In the genomic region with DNA sequence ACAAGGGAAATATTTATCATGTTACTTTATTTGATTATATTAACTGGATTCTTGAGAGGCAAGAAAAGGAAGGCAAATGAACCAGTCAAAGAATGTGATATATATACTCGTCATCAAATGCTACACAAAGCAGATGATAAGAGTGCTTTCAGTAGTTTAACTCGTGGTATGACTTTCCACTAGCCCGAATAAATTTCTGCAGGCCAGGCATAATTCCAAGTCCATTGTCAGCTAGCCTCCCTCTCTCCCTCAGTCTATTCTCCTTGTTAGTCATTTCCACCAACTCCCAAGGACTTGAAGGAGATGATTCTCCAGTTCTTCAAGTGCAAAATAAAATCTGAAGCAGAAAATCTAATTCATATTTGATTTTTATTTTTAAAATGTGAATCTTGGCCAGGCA, we compare ENCODE assay signal across 16 cellular contexts.
DNase-seq lines count a peak whose midpoint lies in the region; ATAC-seq and TF ChIP-seq lines count a peak whose summit lies in the region.
"Had no signal": no experiment of that assay in that cellular context is flagged by ENCODE, and none has a peak within 500 bp of the region (broad histone marks: within the 10 kb centered on the region; RNA-seq: fewer than 3 reads in every experiment).

No MANE protein-coding gene starts in this region.

- CTCF ChIA-PET in IMR-90 (lab: Yijun Ruan, JAX), result no interaction called here
- CTCF ChIA-PET in CD8-positive, alpha-beta memory T cell (lab: Charles Lee), result no interaction called here

- dilution Hi-C loops in IMR-90 (cut with HindIII; ENCODE audit: low sequenced_read_pairs, unreplicated experiment), result no loop called here

- no peak overlapping the region for H2BK120ac ChIP-seq in IMR-90 (ENCODE audit: low read depth, low read length)

- no peak overlapping the region for H3K56ac ChIP-seq in IMR-90 (ENCODE audit: extremely low read depth, insufficient read depth, low read length)

- no peak overlapping the region for H2AK5ac ChIP-seq in IMR-90 (ENCODE audit: low read depth, low read length)

- H3K14ac ChIP-seq in IMR-90 (replicated peaks; ENCODE audit: low read depth, low read length), result no peak overlapping the region

- peaks cover 3% of the 10 kb centered on the region in 2 donors for H3K27me3 Mint-ChIP-seq in CD8-positive, alpha-beta memory T cell

- peak; percentile 86 for ATAC-seq in IMR-90 (ENCODE audit: low read depth)
- no peak for ATAC-seq in Right ventricle myocardium inferior

- H2BK5ac ChIP-seq in IMR-90 (ENCODE audit: low read depth, low read length, poor library complexity, severe bottlenecking), result no peak overlapping the region

- no peaks in the 10 kb centered on the region for H3K27me3 ChIP-seq in IMR-90 (ENCODE audit: control insufficient read depth, insufficient read depth, low read length)
- no peaks in the 10 kb centered on the region for H3K27me3 ChIP-seq in CD8-positive, alpha-beta memory T cell (ENCODE audit: insufficient read depth, low read length, poor library complexity, severe bottlenecking)

- no peak overlapping the region for H3K4ac ChIP-seq in IMR-90 (ENCODE audit: low read depth, low read length)

- H3K36me3 Mint-ChIP-seq in CD8-positive, alpha-beta memory T cell, result no peaks in the 10 kb centered on the region
- H3K36me3 Mint-ChIP-seq: IgD-negative memory B cell had no signal

- H3K18ac ChIP-seq in IMR-90 (ENCODE audit: low read depth, low read length), result no peak overlapping the region

- no peak overlapping the region for H4K8ac ChIP-seq in IMR-90 (ENCODE audit: low read depth in 2 of 2, low read length in 2 of 2)

- H2AK9ac ChIP-seq in IMR-90 (replicated peaks; ENCODE audit: low read depth, low read length, poor library complexity), result no peak overlapping the region

- no peaks in the 10 kb centered on the region for H4K20me1 ChIP-seq in IMR-90 (ENCODE audit: insufficient read depth, low read length)

- POLR2A ChIA-PET in IMR-90 (lab: Charles Lee; ENCODE audit: unreplicated experiment), result no interaction called here
- POLR2A ChIA-PET in CD8-positive, alpha-beta memory T cell (lab: Charles Lee), result no interaction called here

- in situ Hi-C loops in IMR-90 (cut with MboI; ENCODE audit: low sequenced_read_pairs), result no loop called here
- in situ Hi-C loops in astrocyte of the spinal cord (cut with HindIII; ENCODE audit: low sequenced_read_pairs), result no loop called here

- no peak overlapping the region for H2BK15ac ChIP-seq in IMR-90 (ENCODE audit: low read depth, low read length)

- 0 out of 2 replicates have a peak, but pooled peaks cover 1% of the 10 kb centered on the region for H3K4me1 ChIP-seq in IMR-90 (ENCODE audit: control insufficient read depth, insufficient read depth, low read length)
- no peaks in the 10 kb centered on the region for H3K4me1 ChIP-seq in CD8-positive, alpha-beta memory T cell (ENCODE audit: insufficient read depth, low read length)

- no TSS peak for BruUV-seq in IMR-90 (replicated peaks; lab: Mats Ljungman, UMichigan)

- no peaks in the 10 kb centered on the region for H3K4me1 Mint-ChIP-seq in CD8-positive, alpha-beta memory T cell
- H3K4me1 Mint-ChIP-seq: IgD-negative memory B cell had no signal

- DNase-seq in IMR-90 (peak; percentile 67), astrocyte of the spinal cord (ENCODE audit: low read depth, low spot score) (peak; percentile 39), iris pigment epithelial cell (ENCODE audit: low read depth) (peak; percentile 45), C1 segment of cervical spinal cord (lab: John Stamatoyannopoulos, UW) (no peak), Right ventricle myocardium inferior (ENCODE audit: missing footprints) (no peak), lower leg skin (ENCODE audit: low spot score in 2 of 2) (no peak)
- no peak for DNase-seq in CD8-positive, alpha-beta memory T cell
- DNase-seq: GDM1, NCI-H1105, NCI-H2029 treated with DMSO at 0.1 percent for 48 hours, NCI-H345, NCI-H524, NCI-H774, OCI-M1 had no signal

- no peak for TF ChIP-seq RAD21 in IMR-90 (IDR thresholded peaks at IDR 0.05; ENCODE audit: low read length)

- H2AFZ ChIP-seq in IMR-90 (replicated peaks; ENCODE audit: low read length, poor library complexity), result no peak overlapping the region

- no peak overlapping the region for H3K23ac ChIP-seq in IMR-90 (ENCODE audit: low read depth, low read length)

- no peak overlapping the region for H3K27ac ChIP-seq in IMR-90 (ENCODE audit: insufficient read depth, low read length)
- no peak overlapping the region for H3K27ac ChIP-seq in CD8-positive, alpha-beta memory T cell (ENCODE audit: low read depth, low read length)
- H3K27ac ChIP-seq: C4-2B had no signal

- no CpG with 5 or more reads among the region's 3 CpGs for WGBS in IMR-90 (ENCODE audit: extremely low coverage in 2 of 2, insufficient read length in 1 of 2), 2 experiments
- WGBS in lower leg skin, 2 donors, result 59 to 66% methylated on average over 3 of the region's 3 CpGs

- H3K79me1 ChIP-seq in IMR-90 (ENCODE audit: low read depth in 1 of 2, low read length in 2 of 2), result no peaks in the 10 kb centered on the region

- TF ChIP-seq POLR2A in IMR-90 (IDR thresholded peaks at IDR 0.05; ENCODE audit: low read depth, low read length), result no peak
- TF ChIP-seq POLR2A in lower leg skin (IDR thresholded peaks at IDR 0.05), result no peak

- intact Hi-C loops in IMR-90 (cut with micrococcal nuclease), result no loop called here
- intact Hi-C loops in Right ventricle myocardium inferior (cut with DNase I), result no loop called here
- intact Hi-C loops in lower leg skin (cut with DNase I; ENCODE audit: low total_unique reads), result no loop called here

- peaks cover 22% of the 10 kb centered on the region for H3K36me3 ChIP-seq in IMR-90 (ENCODE audit: control insufficient read depth, insufficient read depth, low read length)
- no peaks in the 10 kb centered on the region for H3K36me3 ChIP-seq in CD8-positive, alpha-beta memory T cell (ENCODE audit: insufficient read depth, low read length)

- no peak overlapping the region for H3K27ac Mint-ChIP-seq in CD8-positive, alpha-beta memory T cell
- H3K27ac Mint-ChIP-seq: IgD-negative memory B cell had no signal

- H3K4me2 ChIP-seq in IMR-90 (ENCODE audit: low read depth, low read length), result no peak overlapping the region

- no peak for TF ChIP-seq CTCF in IMR-90 (conservative IDR thresholded peaks at IDR 0.05; ENCODE audit: low read depth, low read length)
- no peak for TF ChIP-seq CTCF in astrocyte of the spinal cord (IDR thresholded peaks at IDR 0.05; ENCODE audit: low read depth, low read length)
- TF ChIP-seq CTCF in lower leg skin (IDR thresholded peaks at IDR 0.05), result no peak

- no peak overlapping the region for H4K91ac ChIP-seq in IMR-90 (ENCODE audit: insufficient read depth, low read depth, low read length)

- H3K9me3 Mint-ChIP-seq in CD8-positive, alpha-beta memory T cell, result no peaks in the 10 kb centered on the region
- H3K9me3 Mint-ChIP-seq: IgD-negative memory B cell had no signal

- no peak overlapping the region for H2BK20ac ChIP-seq in IMR-90 (ENCODE audit: low read depth, low read length)

- H4K5ac ChIP-seq in IMR-90 (ENCODE audit: low read depth, low read length), result no peak overlapping the region

- H3K9me3 ChIP-seq in IMR-90 (ENCODE audit: control insufficient read depth, insufficient read depth, low read length), result no peaks in the 10 kb centered on the region
- H3K9me3 ChIP-seq in CD8-positive, alpha-beta memory T cell (ENCODE audit: low read length), result no peaks in the 10 kb centered on the region

- H3K9ac ChIP-seq in IMR-90 (ENCODE audit: low read depth, low read length), result no peak overlapping the region

- no peak overlapping the region for H3K4me3 Mint-ChIP-seq in CD8-positive, alpha-beta memory T cell
- H3K4me3 Mint-ChIP-seq: IgD-negative memory B cell had no signal

- H3K4me3 ChIP-seq in IMR-90 (ENCODE audit: insufficient read depth, low read depth, low read length) (no peak overlapping the region), astrocyte of the spinal cord (ENCODE audit: low read depth, low read length) (no peak overlapping the region), lower leg skin (ENCODE audit: low read depth, poor library complexity, severe bottlenecking) (no peak overlapping the region)
- H3K4me3 ChIP-seq in CD8-positive, alpha-beta memory T cell (ENCODE audit: low read length), result no peak overlapping the region

- peaks cover 2% of the 10 kb centered on the region; the same call in 1 of the 2 replicates for H3K9me1 ChIP-seq in IMR-90 (ENCODE audit: insufficient read depth, low read length)

TF ChIP-seq in IMR-90, 13 proteins besides CTCF, POLR2A, EP300 and RAD21:
- TF ChIP-seq CEBPB (IDR thresholded peaks at IDR 0.05; ENCODE audit: low read depth, low read length), result no peak
- TF ChIP-seq BHLHE40 (IDR thresholded peaks at IDR 0.05; ENCODE audit: low read depth, low read length), result no peak
- TF ChIP-seq CHD1 (IDR thresholded peaks at IDR 0.05; ENCODE audit: low read depth, low read length), result no peak
- TF ChIP-seq MXI1 (IDR thresholded peaks at IDR 0.05; ENCODE audit: borderline replicate concordance, low read depth, low read length), result no peak
- no peak for TF ChIP-seq MAZ (IDR thresholded peaks at IDR 0.05; ENCODE audit: borderline replicate concordance, low read depth, low read length)
- no peak for TF ChIP-seq ELK1 (IDR thresholded peaks at IDR 0.05; ENCODE audit: borderline replicate concordance, low read depth, low read length)
- TF ChIP-seq RFX5 (IDR thresholded peaks at IDR 0.05; ENCODE audit: low read depth, low read length), result 0 out of 2 replicates have a peak, but pooled peaks have one; percentile 61

Comparison
In these comparisons a context has a peak if more than half of its experiments do, and no peak if none do; other contexts are left out.
1. DNase-seq: peak in IMR-90 (single experiment), astrocyte of the spinal cord (single experiment) and iris pigment epithelial cell (single experiment); none in C1 segment of cervical spinal cord (0 of 14), CD8-positive, alpha-beta memory T cell (0 of 5), Right ventricle myocardium inferior (single experiment) and lower leg skin (0 of 2).